ENCODE assay signal across 23 cellular contexts in genomic region chr6:4899249-4899648, GRCh38.
DNase-seq lines count a peak whose midpoint lies in the region; ATAC-seq, FAIRE-seq and TF ChIP-seq lines count a peak whose summit lies in the region.
"Had no signal": no experiment of that assay in that cellular context is flagged by ENCODE, and none has a peak within 500 bp of the region (broad histone marks: within the 10 kb centered on the region; RNA-seq: fewer than 3 reads in every experiment).

No MANE protein-coding gene starts in this region.

- H3K4me3 Mint-ChIP-seq in activated naive CD4-positive, alpha-beta T cell treated with anti-CD3 and anti-CD28 coated beads, Interleukin-2, amount 50 U/mL, for 24 hours: no peak overlapping the region
- no peak overlapping the region for H3K4me3 Mint-ChIP-seq in GM23338
- no peak overlapping the region for H3K4me3 Mint-ChIP-seq in WTC11
- H3K4me3 Mint-ChIP-seq: B cell; CD4-positive, alpha-beta T cell; CD8-positive, alpha-beta T cell had no signal

- H3K4me1 ChIP-seq in GM23338 (ENCODE audit: insufficient read depth): peaks cover 3% of the 10 kb centered on the region
- H3K4me1 ChIP-seq in body of pancreas: peaks cover 12% of the 10 kb centered on the region
- H3K4me1 ChIP-seq: A549 had no signal

- FAIRE-seq in HTR-8/SVneo (lab: Jason Lieb, UNC): no peak
- FAIRE-seq: A549, D721Med, GM12878, GM12892, GM18507 had no signal

- peak overlapping the region; percentile 35 for H3K27ac Mint-ChIP-seq in activated naive CD4-positive, alpha-beta T cell treated with anti-CD3 and anti-CD28 coated beads, Interleukin-2, amount 50 U/mL, for 24 hours
- H3K27ac Mint-ChIP-seq in activated naive CD4-positive, alpha-beta T cell treated with anti-CD3 and anti-CD28 coated beads, Interleukin-2, amount 50 U/mL, for 72 hours: no peak overlapping the region
- H3K27ac Mint-ChIP-seq in GM23338: 0 out of 2 replicates have a peak overlapping the region, but pooled peaks have one; percentile 61
- H3K27ac Mint-ChIP-seq in WTC11: peak overlapping the region; percentile 65; the same call in 1 of the 2 replicates
- H3K27ac Mint-ChIP-seq: B cell; CD4-positive, alpha-beta T cell; CD8-positive, alpha-beta T cell had no signal

- peaks cover 3% of the 10 kb centered on the region for H3K4me1 Mint-ChIP-seq in activated naive CD4-positive, alpha-beta T cell treated with anti-CD3 and anti-CD28 coated beads, Interleukin-2, amount 50 U/mL, for 24 hours
- peaks cover 45% of the 10 kb centered on the region for H3K4me1 Mint-ChIP-seq in GM23338
- peaks cover 41% of the 10 kb centered on the region for H3K4me1 Mint-ChIP-seq in WTC11

- CTCF ChIA-PET in WTC11 (lab: Charles Lee): no interaction called here

- peaks cover 87% of the 10 kb centered on the region for H3K79me2 ChIP-seq in GM23338 (replicated peaks; ENCODE audit: insufficient read depth)

- no peak overlapping the region for H2AFZ ChIP-seq in GM23338

- no peaks in the 10 kb centered on the region for H3K9me3 Mint-ChIP-seq in activated naive CD4-positive, alpha-beta T cell treated with anti-CD3 and anti-CD28 coated beads, Interleukin-2, amount 50 U/mL, for 24 hours
- H3K9me3 Mint-ChIP-seq in activated naive CD4-positive, alpha-beta T cell treated with anti-CD3 and anti-CD28 coated beads, Interleukin-2, amount 50 U/mL, for 72 hours: no peaks in the 10 kb centered on the region
- H3K9me3 Mint-ChIP-seq in GM23338: peaks cover 3% of the 10 kb centered on the region; the same call in 1 of the 3 replicates
- peaks cover 11% of the 10 kb centered on the region for H3K9me3 Mint-ChIP-seq in WTC11
- H3K9me3 Mint-ChIP-seq: CD4-positive, alpha-beta T cell had no signal

- TF ChIP-seq CTCF in GM23338 (conservative IDR thresholded peaks at IDR 0.05; ENCODE audit: low read depth in 2 of 2) (no peak), WTC11 (IDR thresholded peaks at IDR 0.05) (no peak), body of pancreas (IDR thresholded peaks at IDR 0.05) (no peak)

- H3K27me3 ChIP-seq in GM23338 (ENCODE audit: insufficient read depth) (no peaks in the 10 kb centered on the region), body of pancreas (no peaks in the 10 kb centered on the region)

- POLR2A ChIA-PET in WTC11 (lab: Charles Lee): no interaction called here

- WGBS in body of pancreas, 2 donors: 96 to 97% methylated on average over 5 of the region's 5 CpGs

- intact Hi-C loops in body of pancreas (cut with DNase I): no loop called here

- H3K4me3 ChIP-seq in GM23338 (no peak overlapping the region), body of pancreas (no peak overlapping the region)
- H3K4me3 ChIP-seq: A549, GM12878 had no signal

- TF ChIP-seq POLR2A in body of pancreas (IDR thresholded peaks at IDR 0.05): no peak

- H3F3A ChIP-seq in GM23338 (replicated peaks; ENCODE audit: low read depth): peaks cover 6% of the 10 kb centered on the region

- H3K36me3 ChIP-seq in GM23338 (ENCODE audit: insufficient read depth) (no peaks in the 10 kb centered on the region), body of pancreas (replicated peaks in 1 of 2; ENCODE audit: insufficient read depth in 1 of 2, low read depth in 2 of 2) (no peaks in the 10 kb centered on the region)

- no peaks in the 10 kb centered on the region for H3K9me3 ChIP-seq in body of pancreas
- H3K9me3 ChIP-seq: A549, Caco-2 had no signal

- no peak overlapping the region for H3K4me2 ChIP-seq in GM23338
- H3K4me2 ChIP-seq: A549 had no signal

- no peaks in the 10 kb centered on the region for H3K9me2 ChIP-seq in GM23338 (ENCODE audit: insufficient read depth)

- H3K27ac ChIP-seq in GM23338 (ENCODE audit: low read depth) (no peak overlapping the region), body of pancreas (no peak overlapping the region)
- H3K27ac ChIP-seq: 22Rv1, A549, C4-2B had no signal

- ATAC-seq in activated naive CD4-positive, alpha-beta T cell treated with anti-CD3 and anti-CD28 coated beads, Interleukin-2, amount 50 U/mL, for 72 hours: no peak
- ATAC-seq in GM23338: no peak
- ATAC-seq in WTC11: no peak
- ATAC-seq in body of pancreas: no peak
- ATAC-seq: A549; CD8-positive, alpha-beta T cell; GM12878 had no signal

- H3K27me3 Mint-ChIP-seq in activated naive CD4-positive, alpha-beta T cell treated with anti-CD3 and anti-CD28 coated beads, Interleukin-2, amount 50 U/mL, for 24 hours: no peaks in the 10 kb centered on the region
- H3K27me3 Mint-ChIP-seq in GM23338 (ENCODE audit: insufficient read depth, low read depth, poor library complexity) (peaks cover 6% of the 10 kb centered on the region), WTC11 (ENCODE audit: low read depth) (no peaks in the 10 kb centered on the region)
- H3K27me3 Mint-ChIP-seq: B cell; CD4-positive, alpha-beta T cell had no signal

- DNase-seq in activated naive CD4-positive, alpha-beta T cell treated with anti-CD3 and anti-CD28 coated beads, Interleukin-2, amount 50 U/mL, for 72 hours (ENCODE audit: low spot score in 2 of 2): no peak
- DNase-seq in GM23338 (ENCODE audit: low spot score) (no peak), WTC11 (ENCODE audit: low spot score) (no peak), HTR-8/SVneo (ENCODE audit: insufficient read length, low spot score) (no peak), hypothalamus (lab: John Stamatoyannopoulos, UW) (no peak), body of pancreas (no peak)
- DNase-seq: AML-193; Caco-2; Calu3; CD4-positive, alpha-beta T cell; CD8-positive, alpha-beta T cell; DND-41; EL; GDM1 had no signal

- H4K20me1 ChIP-seq in GM23338 (replicated peaks; ENCODE audit: insufficient read depth): peaks cover 47% of the 10 kb centered on the region

- H3K36me3 Mint-ChIP-seq in activated naive CD4-positive, alpha-beta T cell treated with anti-CD3 and anti-CD28 coated beads, Interleukin-2, amount 50 U/mL, for 24 hours: peaks cover 35% of the 10 kb centered on the region
- H3K36me3 Mint-ChIP-seq in activated naive CD4-positive, alpha-beta T cell treated with anti-CD3 and anti-CD28 coated beads, Interleukin-2, amount 50 U/mL, for 72 hours: peaks cover 28 to 45% of the 10 kb centered on the region in 2 donors
- H3K36me3 Mint-ChIP-seq in GM23338 (ENCODE audit: low read depth): peaks cover 59% of the 10 kb centered on the region
- H3K36me3 Mint-ChIP-seq in WTC11: peaks cover 43% of the 10 kb centered on the region

TF ChIP-seq in GM23338, 12 proteins besides CTCF, POLR2A, EP300 and RAD21:
- TF ChIP-seq POLR2AphosphoS5 (IDR thresholded peaks at IDR 0.05; ENCODE audit: low read depth) (no peak), REST (IDR thresholded peaks at IDR 0.05; ENCODE audit: unreplicated experiment) (no peak)

TF ChIP-seq in WTC11, 78 proteins besides CTCF, POLR2A, EP300 and RAD21 (continues in another document):
- TF ChIP-seq ZNF219 (CRISPR knock-in tag; IDR thresholded peaks at IDR 0.05; ENCODE audit: borderline replicate concordance) (no peak), ATF6 (CRISPR knock-in tag; IDR thresholded peaks at IDR 0.05) (no peak), ZNF671 (CRISPR knock-in tag; IDR thresholded peaks at IDR 0.05) (no peak), NFATC4 (CRISPR knock-in tag; IDR thresholded peaks at IDR 0.05) (no peak), GRHL2 (CRISPR knock-in tag; IDR thresholded peaks at IDR 0.05; ENCODE audit: insufficient replicate concordance, severe bottlenecking) (no peak), HMGA2 (CRISPR knock-in tag; IDR thresholded peaks at IDR 0.05) (no peak), ZNF317 (CRISPR knock-in tag; IDR thresholded peaks at IDR 0.05; ENCODE audit: borderline replicate concordance, low read depth) (no peak), AFF4 (CRISPR knock-in tag; IDR thresholded peaks at IDR 0.05; ENCODE audit: borderline replicate concordance) (no peak), ZNF232 (CRISPR knock-in tag; IDR thresholded peaks at IDR 0.05) (no peak)

Comparison
In these comparisons a context has a peak if more than half of its experiments do, and no peak if none do; other contexts are left out.
1. H3K27ac Mint-ChIP-seq: peak in activated naive CD4-positive, alpha-beta T cell treated with anti-CD3 and anti-CD28 coated beads, Interleukin-2, amount 50 U/mL, for 24 hours (single experiment), GM23338 (single experiment) and WTC11 (single experiment); none in activated naive CD4-positive, alpha-beta T cell treated with anti-CD3 and anti-CD28 coated beads, Interleukin-2, amount 50 U/mL, for 72 hours (0 of 2).